8 cellular contexts compared by ENCODE assay signal in the genomic region with DNA sequence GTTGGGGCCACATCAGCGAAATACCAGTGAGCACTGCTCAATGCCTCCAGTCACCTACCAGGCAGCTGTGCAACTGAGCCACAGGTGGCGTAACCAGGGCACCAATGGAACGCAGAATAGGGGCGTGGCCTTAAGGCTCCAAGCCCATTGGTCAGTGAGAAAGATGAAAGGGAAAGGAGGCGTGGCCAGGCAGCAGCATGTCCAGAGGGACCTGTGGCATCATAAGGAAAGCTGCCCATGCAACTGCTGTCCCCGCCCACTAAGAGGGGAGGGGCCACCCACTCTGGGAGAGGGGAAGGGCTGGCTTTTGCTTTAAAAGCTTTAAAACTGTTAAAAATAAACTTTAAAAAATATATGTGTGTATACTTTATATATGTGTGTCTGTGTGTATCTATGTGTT.
DNase-seq lines count a peak whose midpoint lies in the region; ATAC-seq and TF ChIP-seq lines count a peak whose summit lies in the region.
"Not testable (repeated sequence)": the region's sequence is repeated elsewhere in the genome, so short reads cannot be mapped to it uniquely, and the experiment has no call there.

No MANE protein-coding gene starts in this region.

- H3K4me3 ChIP-seq in Karpas-422 (ENCODE audit: low read length); endodermal cell (ENCODE audit: low read length); neural progenitor cell: not testable (repeated sequence)

- not testable (repeated sequence) for H3K9me3 Mint-ChIP-seq in activated CD8-positive, alpha-beta T cell treated with anti-CD3 and anti-CD28 coated beads for 36 hours; endodermal cell; neural progenitor cell

- not testable (repeated sequence) for H3K9me3 ChIP-seq in Karpas-422 (ENCODE audit: low read length); endodermal cell (ENCODE audit: control insufficient read depth, low read length); neural progenitor cell (ENCODE audit: low read depth)

- not testable (repeated sequence) for H3K36me3 ChIP-seq in Karpas-422 (ENCODE audit: insufficient read depth, low read length); endodermal cell (ENCODE audit: control insufficient read depth, insufficient read depth, low read length); neural progenitor cell

- not testable (repeated sequence) for H3F3A ChIP-seq in neural progenitor cell (ENCODE audit: low read depth)

- intact Hi-C loops in activated CD8-positive, alpha-beta T cell treated with anti-CD3 and anti-CD28 coated beads for 36 hours (cut with micrococcal nuclease) = not testable (repeated sequence)

- not testable (repeated sequence) for H3K27ac ChIP-seq in Karpas-422 (ENCODE audit: low read length); endodermal cell (ENCODE audit: low read depth, low read length); neural progenitor cell

- peak; percentile 62 for DNase-seq in ELF-1 (ENCODE audit: low read depth, low spot score)
- peak; percentile 60 for DNase-seq in Karpas-422
- peak; percentile 0 for DNase-seq in SK-MEL-5 (ENCODE audit: low read depth, low spot score)
- DNase-seq in activated CD8-positive, alpha-beta T cell treated with anti-CD3 and anti-CD28 coated beads for 36 hours = peak; percentile 10
- peak; percentile 65 for DNase-seq in endodermal cell
- peak; percentile 61 for DNase-seq in iPS DF 19.7 (ENCODE audit: low read depth, low spot score)
- peak; percentile 57 for DNase-seq in neural progenitor cell (ENCODE audit: low spot score)
- DNase-seq in stimulated activated CD8-positive, alpha-beta memory T cell treated with anti-CD3 and anti-CD28 coated beads, Interleukin-4, amount 100 ng/mL, for 48 hours = peak; percentile 26

- not testable (repeated sequence) for H3K4me2 ChIP-seq in Karpas-422 (ENCODE audit: low read depth, low read length, poor library complexity, severe bottlenecking); neural progenitor cell

- WGBS in endodermal cell (ENCODE audit: insufficient coverage in 1 of 2, insufficient read length in 1 of 2), 2 experiments = 93% methylated on average over 1 of the region's 6 CpGs; no CpG with 5 or more reads in 1 of the 2 experiments

- H3K27ac Mint-ChIP-seq in activated CD8-positive, alpha-beta T cell treated with anti-CD3 and anti-CD28 coated beads for 36 hours; endodermal cell; neural progenitor cell: not testable (repeated sequence)

- not testable (repeated sequence) for H3K9me2 ChIP-seq in Karpas-422 (replicated peaks; ENCODE audit: insufficient read depth, low read length)

- H2AFZ ChIP-seq in Karpas-422 (ENCODE audit: low read length); neural progenitor cell (replicated peaks): not testable (repeated sequence)

- H3K79me2 ChIP-seq in Karpas-422 (ENCODE audit: low read length); neural progenitor cell (ENCODE audit: low read depth): not testable (repeated sequence)

- not testable (repeated sequence) for H3K4me1 ChIP-seq in Karpas-422 (ENCODE audit: low read length); endodermal cell (ENCODE audit: control insufficient read depth, insufficient read depth, low read length); neural progenitor cell

- H3K27me3 Mint-ChIP-seq in activated CD8-positive, alpha-beta T cell treated with anti-CD3 and anti-CD28 coated beads for 36 hours; endodermal cell (ENCODE audit: insufficient read depth); neural progenitor cell (ENCODE audit: insufficient read depth, low read depth): not testable (repeated sequence)

- H3K9ac ChIP-seq in Karpas-422 (ENCODE audit: low read length); endodermal cell (ENCODE audit: extremely low read depth, low read length, poor library complexity, severe bottlenecking); neural progenitor cell: not testable (repeated sequence)

- in situ Hi-C loops in SK-MEL-5 (cut with HindIII; ENCODE audit: low pct_unique_long_range_greater_than_20kb, low sequenced_read_pairs) = not testable (repeated sequence)

- not testable (repeated sequence) for H3K36me3 Mint-ChIP-seq in activated CD8-positive, alpha-beta T cell treated with anti-CD3 and anti-CD28 coated beads for 36 hours (ENCODE audit: low read depth); endodermal cell (ENCODE audit: low read depth); neural progenitor cell

- CTCF ChIA-PET in activated CD8-positive, alpha-beta T cell treated with anti-CD3 and anti-CD28 coated beads for 36 hours (lab: Charles Lee) = not testable (repeated sequence)

- not testable (repeated sequence) for H3K4me1 Mint-ChIP-seq in activated CD8-positive, alpha-beta T cell treated with anti-CD3 and anti-CD28 coated beads for 36 hours (ENCODE audit: low read depth); endodermal cell; neural progenitor cell

- TF ChIP-seq CTCF in activated CD8-positive, alpha-beta T cell treated with anti-CD3 and anti-CD28 coated beads for 36 hours (IDR thresholded peaks at IDR 0.05); endodermal cell (conservative IDR thresholded peaks at IDR 0.05); neural progenitor cell (IDR thresholded peaks at IDR 0.05): not testable (repeated sequence)

- H3K4me3 Mint-ChIP-seq in activated CD8-positive, alpha-beta T cell treated with anti-CD3 and anti-CD28 coated beads for 36 hours; endodermal cell; neural progenitor cell: not testable (repeated sequence)

- POLR2A ChIA-PET in activated CD8-positive, alpha-beta T cell treated with anti-CD3 and anti-CD28 coated beads for 36 hours (lab: Charles Lee) = not testable (repeated sequence)

- not testable (repeated sequence) for ATAC-seq in activated CD8-positive, alpha-beta T cell treated with anti-CD3 and anti-CD28 coated beads for 36 hours

- H4K20me1 ChIP-seq in Karpas-422 (ENCODE audit: insufficient read depth, low read depth, low read length); neural progenitor cell (ENCODE audit: low read depth): not testable (repeated sequence)

- H3K27me3 ChIP-seq in Karpas-422 (ENCODE audit: low read length); endodermal cell (ENCODE audit: control insufficient read depth, insufficient read depth, low read length, poor library complexity, severe bottlenecking); neural progenitor cell: not testable (repeated sequence)

Comparison
In these comparisons a context has a peak if more than half of its experiments do, and no peak if none do; other contexts are left out.
1. DNase-seq: peak in every context shown above with its lines; median percentile 65 in endodermal cell; 62 in ELF-1; 61 in iPS DF 19.7; 60 in Karpas-422; 57 in neural progenitor cell; 26 in stimulated activated CD8-positive, alpha-beta memory T cell treated with anti-CD3 and anti-CD28 coated beads, Interleukin-4, amount 100 ng/mL, for 48 hours; 10 in activated CD8-positive, alpha-beta T cell treated with anti-CD3 and anti-CD28 coated beads for 36 hours; 0 in SK-MEL-5.